Comparison of ENCODE assay signal across 19 cellular contexts in the genomic region with DNA sequence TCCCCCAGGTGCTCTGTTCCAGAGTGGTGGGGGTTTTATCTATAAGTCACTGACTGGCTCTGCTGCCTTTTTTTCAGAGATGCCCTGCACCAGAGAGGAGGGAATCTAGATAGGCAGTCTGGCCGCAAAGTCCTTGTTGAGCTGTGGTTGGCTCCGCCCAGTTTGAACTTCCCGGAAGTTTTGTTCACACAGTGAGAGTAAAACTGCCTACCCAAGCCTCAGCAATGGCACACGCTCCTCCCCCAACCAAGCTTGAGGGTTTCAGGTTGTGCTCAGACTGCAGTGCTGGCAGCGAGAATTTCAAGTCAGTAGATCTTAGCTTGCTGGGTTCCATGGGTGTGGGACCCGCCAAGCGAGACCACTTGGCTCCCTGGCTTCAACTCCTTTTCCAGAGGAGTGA.
"Had no signal": no experiment of that assay in that cellular context is flagged by ENCODE, and none has a peak within 500 bp of the region (broad histone marks: within the 10 kb centered on the region; RNA-seq: fewer than 3 reads in every experiment).

No MANE protein-coding gene starts in this region.

- ATAC-seq: activated CD4-positive, CD25-positive, alpha-beta regulatory T cell treated with anti-CD3 and anti-CD28 coated beads, Interleukin-2, amount 50 U/mL, for 24 hours; esophagus mucosa; gastroesophageal sphincter; heart left ventricle; left lung; natural killer cell treated with Interleukin-12 subunit alpha and Interleukin-12 subunit beta and Interleukin-15 and Interleukin-18, amount 100 ng/mL, for 72 hours; right lobe of liver had no signal

- H3K4me3 ChIP-seq: ascending aorta, gastroesophageal sphincter, heart left ventricle, left lung, right lobe of liver, testis had no signal

- H3K27me3 ChIP-seq: ascending aorta, gastroesophageal sphincter, heart left ventricle, left lung, neutrophil, right lobe of liver, testis had no signal

- H3K36me3 ChIP-seq: ascending aorta, gastroesophageal sphincter, heart left ventricle, left lung, neutrophil, right lobe of liver had no signal

- DNase-seq: activated CD4-positive, alpha-beta T cell treated with anti-CD3 and anti-CD28 coated beads, Interleukin-2, amount 50 U/mL, for 1 hour; activated CD8-positive, alpha-beta memory T cell treated with anti-CD3 and anti-CD28 coated beads, Interleukin-2, amount 50 U/mL, for 48 hours; activated effector memory CD4-positive, alpha-beta T cell treated with anti-CD3 and anti-CD28 coated beads, Interleukin-2, amount 50 U/mL, for 16 hours; activated T-cell treated with anti-CD3 and anti-CD28 coated beads, Interleukin-2, amount 50 U/mL, for 48 hours; effector CD4-positive, alpha-beta T cell; heart left ventricle; right lobe of liver; small intestine; stimulated activated CD4-positive, alpha-beta T cell treated with anti-CD3 and anti-CD28 coated beads, Interleukin-15, amount 100 ng/mL, for 24 hours; stimulated activated CD4-positive, alpha-beta T cell treated with anti-CD3 and anti-CD28 coated beads, Interleukin-2, amount 100 ng/mL, for 48 hours; testis had no signal

- H3K9me3 ChIP-seq: neutrophil, right lobe of liver, testis had no signal

- H3K4me1 ChIP-seq: ascending aorta, gastroesophageal sphincter, heart left ventricle, left lung, parathyroid adenoma, right lobe of liver, testis had no signal

- H3K27ac ChIP-seq: ascending aorta, gastroesophageal sphincter, heart left ventricle, left lung, neutrophil, parathyroid adenoma, right lobe of liver, testis had no signal
